ENCODE assay signal across 8 cellular contexts in the genomic region with DNA sequence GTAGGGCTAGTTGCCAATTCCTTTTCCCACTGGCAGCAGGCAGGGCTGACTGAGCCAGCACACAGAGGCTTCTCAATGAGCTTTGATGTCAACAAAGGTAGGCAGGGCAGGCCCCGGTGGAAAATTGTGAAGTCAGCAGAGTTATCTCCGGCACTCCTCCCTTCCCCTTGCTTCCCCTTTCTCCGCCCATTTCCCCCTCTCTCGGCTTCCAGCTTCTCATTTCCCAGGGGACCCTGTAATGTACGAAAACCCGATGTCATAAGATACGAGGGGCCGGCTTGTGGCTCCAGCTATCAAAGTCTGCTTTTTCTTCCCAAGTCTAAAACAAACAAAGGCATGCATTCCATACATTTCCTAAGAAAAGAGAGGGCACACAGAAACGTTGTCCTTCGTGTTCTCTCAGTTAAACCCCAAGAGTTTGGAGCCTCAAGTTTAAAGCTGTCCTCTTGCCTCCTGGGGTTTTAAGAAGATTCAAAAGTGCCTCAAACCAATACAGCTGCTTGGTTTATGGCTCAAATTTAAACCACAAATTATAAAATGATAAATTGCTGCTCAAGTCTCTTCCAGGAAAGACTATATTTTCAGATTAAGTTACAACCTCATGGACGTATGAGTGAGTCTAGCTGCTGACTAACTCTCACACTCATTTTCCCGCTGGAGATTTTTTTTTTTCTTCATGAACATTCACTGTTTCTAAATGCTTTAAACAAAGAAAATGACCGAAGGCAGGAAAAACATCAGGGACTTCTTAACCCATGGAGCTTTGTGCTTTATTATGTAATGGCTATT. TPM values are rescaled to one million over a fixed set of nuclear protein-coding genes. Genes with fewer than 3 reads are reported as not detected.
DNase-seq lines count a peak whose midpoint lies in the region; ATAC-seq, FAIRE-seq and TF ChIP-seq lines count a peak whose summit lies in the region.

No MANE protein-coding gene starts in this region.

- DNase-seq in AG08396 (ENCODE audit: low spot score) = peak; percentile 37
- DNase-seq in HEK293T (ENCODE audit: extremely low spot score) = peak; percentile 65
- DNase-seq in NOMO-1 treated with DMSO at 0.1 percent for 48 hours (lab: John Stamatoyannopoulos, UW; ENCODE audit: unreplicated experiment) = peak; percentile 45
- DNase-seq in left cardiac atrium = peak; percentile 67
- DNase-seq in pulmonary artery endothelial cell (ENCODE audit: low read depth, low spot score) = peak; percentile 13
- no peak for DNase-seq in GM19239 (ENCODE audit: insufficient read length, low spot score)

- CTCF ChIA-PET in HEK293T (lab: Yijun Ruan, JAX) = interaction anchor here (0.6 to 0.8 kb wide), 5 partner anchors 18 to 288 kb away, joined by 3 to 5 read pairs (median 3); no protein-coding TSS in a partner anchor

- FAIRE-seq in GM19239 (lab: Jason Lieb, UNC) = no peak

- intact Hi-C loops in left cardiac atrium (cut with DNase I) = no loop called here

- POLR2A ChIA-PET in HEK293T (lab: Yijun Ruan, JAX) = interaction anchor here (0.6 to 3.3 kb wide), 16 partner anchors 9 to 175 kb away, joined by 3 to 41 read pairs (median 4); partner anchors contain the start of gene EML4

- H3K27ac ChIP-seq in adipose tissue (ENCODE audit: low read depth, low read length) = peak overlapping the region; percentile 7

- 1 to 9% (median 5%) methylated on average over 13 of the region's 13 CpGs for WGBS in adipose tissue, 3 donors

- peak; percentile 72 to 83 for ATAC-seq in left cardiac atrium
- ATAC-seq in GM18909 (IDR thresholded peaks at IDR 0.05; ENCODE audit: poor library complexity, unreplicated experiment) = no peak

TF ChIP-seq in HEK293T, 16 proteins besides CTCF, POLR2A, EP300 and RAD21:
- TF ChIP-seq CTBP1 (IDR thresholded peaks at IDR 0.05; ENCODE audit: borderline replicate concordance) (no peak), FOXA1 (IDR thresholded peaks at IDR 0.05) (no peak), HDGF (IDR thresholded peaks at IDR 0.05; ENCODE audit: borderline replicate concordance) (no peak), L3MBTL2 (conservative IDR thresholded peaks at IDR 0.05) (peak; percentile 53), ARNT (IDR thresholded peaks at IDR 0.05) (no peak), ELF4 (IDR thresholded peaks at IDR 0.05) (no peak), LEF1 (IDR thresholded peaks at IDR 0.05; ENCODE audit: borderline replicate concordance) (no peak), ZNF384 (IDR thresholded peaks at IDR 0.05) (peak; percentile 56; the same call in 1 of the 2 replicates), SUZ12 (IDR thresholded peaks at IDR 0.05) (no peak), NFRKB (IDR thresholded peaks at IDR 0.05) (no peak), BHLHE40 (IDR thresholded peaks at IDR 0.05; ENCODE audit: borderline replicate concordance) (no peak), SP1 (IDR thresholded peaks at IDR 0.05) (no peak), TARDBP (IDR thresholded peaks at IDR 0.05) (no peak), FOXK2 (IDR thresholded peaks at IDR 0.05) (no peak), FOXM1 (IDR thresholded peaks at IDR 0.05; ENCODE audit: borderline replicate concordance) (no peak)
- TF ChIP-seq, protein P1, sequence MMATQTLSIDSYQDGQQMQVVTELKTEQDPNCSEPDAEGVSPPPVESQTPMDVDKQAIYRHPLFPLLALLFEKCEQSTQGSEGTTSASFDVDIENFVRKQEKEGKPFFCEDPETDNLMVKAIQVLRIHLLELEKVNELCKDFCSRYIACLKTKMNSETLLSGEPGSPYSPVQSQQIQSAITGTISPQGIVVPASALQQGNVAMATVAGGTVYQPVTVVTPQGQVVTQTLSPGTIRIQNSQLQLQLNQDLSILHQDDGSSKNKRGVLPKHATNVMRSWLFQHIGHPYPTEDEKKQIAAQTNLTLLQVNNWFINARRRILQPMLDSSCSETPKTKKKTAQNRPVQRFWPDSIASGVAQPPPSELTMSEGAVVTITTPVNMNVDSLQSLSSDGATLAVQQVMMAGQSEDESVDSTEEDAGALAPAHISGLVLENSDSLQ (IDR thresholded peaks at IDR 0.05) = peak; percentile 67

RNA-seq across cellular contexts. Expression of gene EML4, which starts 27.3 kb away (rescaled TPM):
- 10 to 100 TPM in 1 of 3 donors, 1 to 10 TPM in 2; 5.3 to 16.5 (median 9.6) TPM for polyA plus RNA-seq in adipose tissue
- total RNA-seq in left cardiac atrium = 10 to 100 TPM in 1 of 2 donors, 1 to 10 TPM in 1; 8.5 to 12.4 TPM
- 23.5 and 25.3 TPM in 2 replicates for total RNA-seq in pulmonary artery endothelial cell
